In the genomic region with DNA sequence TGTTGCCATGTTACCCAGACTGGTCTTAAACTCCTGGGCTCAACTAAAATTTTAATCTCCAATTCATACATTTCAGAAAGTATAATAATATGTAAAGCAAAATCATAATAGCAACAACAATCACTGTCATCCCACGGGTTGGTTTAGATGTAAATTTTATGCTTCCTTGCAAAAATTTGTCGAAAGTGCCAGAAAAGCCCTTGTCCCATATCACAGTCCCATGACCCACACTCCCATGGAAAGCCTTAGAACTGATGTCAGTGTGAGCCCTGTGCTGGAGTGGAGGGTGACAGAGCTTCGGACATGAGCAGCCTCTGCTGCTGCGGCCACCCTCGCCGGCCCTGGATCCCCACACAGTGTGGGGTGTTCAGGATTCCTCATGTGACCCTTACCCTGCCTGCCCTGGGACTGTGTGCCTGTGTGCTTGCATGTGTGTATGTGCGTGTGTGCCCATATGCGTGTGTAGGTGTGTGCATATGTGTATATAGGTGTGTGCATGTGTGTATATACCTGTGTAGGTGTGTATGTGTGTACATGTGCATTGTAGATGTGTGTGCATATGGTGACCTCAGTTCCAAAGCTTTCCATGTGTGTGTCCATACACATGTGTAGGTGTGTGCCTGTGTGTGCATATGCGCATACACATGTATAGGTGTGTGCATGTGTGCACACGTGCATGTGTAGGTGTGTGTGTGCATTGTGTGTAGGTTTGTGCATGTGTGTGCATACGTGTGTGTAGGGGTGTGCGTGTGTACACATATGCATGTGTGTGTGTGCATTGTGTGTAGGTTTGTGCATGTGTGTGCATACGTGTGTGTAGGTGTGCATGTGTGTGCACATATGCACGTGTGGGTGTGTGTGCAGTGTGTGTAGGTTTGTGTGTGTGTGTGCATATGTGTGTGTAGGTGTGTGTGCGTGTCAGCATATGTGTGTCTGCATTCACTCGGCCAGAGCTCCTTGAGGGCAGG, we compare ENCODE assay signal across 16 cellular contexts.
DNase-seq lines count a peak whose midpoint lies in the region; ATAC-seq and TF ChIP-seq lines count a peak whose summit lies in the region.
"Had no signal": no experiment of that assay in that cellular context is flagged by ENCODE, and none has a peak within 500 bp of the region (broad histone marks: within the 10 kb centered on the region; RNA-seq: fewer than 3 reads in every experiment).

No MANE protein-coding gene starts in this region.

- no peaks in the 10 kb centered on the region for H3K27me3 Mint-ChIP-seq in effector memory CD8-positive, alpha-beta T cell

- POLR2A ChIA-PET in HEK293 (lab: Yijun Ruan, JAX), result no interaction called here

- no peak overlapping the region for H3K27ac ChIP-seq in HEK293 (ENCODE audit: extremely low read depth, low read depth, low read length)
- H3K27ac ChIP-seq in upper lobe of right lung, result peak overlapping the region; percentile 79
- H3K27ac ChIP-seq: BLaER1 treated with 17β-estradiol and CSF1 and Interleukin-3, amounts not matched to agents 10 nM and 100 nM had no signal

- H3K27me3 ChIP-seq in mucosa of stomach (ENCODE audit: control insufficient read depth, insufficient read depth, low read length), result no peaks in the 10 kb centered on the region
- no peaks in the 10 kb centered on the region for H3K27me3 ChIP-seq in upper lobe of right lung
- H3K27me3 ChIP-seq: BLaER1 treated with 17β-estradiol and CSF1 and Interleukin-3, amounts not matched to agents 10 nM and 100 nM had no signal

- peak overlapping the region; percentile 29 to 79 for H3K27ac Mint-ChIP-seq in effector memory CD8-positive, alpha-beta T cell

- H3K4me3 Mint-ChIP-seq in effector memory CD8-positive, alpha-beta T cell, result no peak overlapping the region

- CTCF ChIA-PET in HEK293 (lab: Yijun Ruan, JAX), result no interaction called here

- H3K4me1 ChIP-seq in HEK293 (ENCODE audit: control insufficient read depth, insufficient read depth, low read length) (no peaks in the 10 kb centered on the region), mucosa of stomach (ENCODE audit: control insufficient read depth, insufficient read depth, low read length) (peaks cover 88% of the 10 kb centered on the region), upper lobe of right lung (peaks cover 33% of the 10 kb centered on the region)

- H3K9me3 Mint-ChIP-seq in effector memory CD8-positive, alpha-beta T cell, result no peaks in the 10 kb centered on the region

- H3K4me1 Mint-ChIP-seq in effector memory CD8-positive, alpha-beta T cell (ENCODE audit: low read depth in 2 of 2), result peaks cover 27 to 38% of the 10 kb centered on the region in 2 donors

- H3K36me3 ChIP-seq in HEK293 (ENCODE audit: control insufficient read depth in 2 of 2, insufficient read depth in 1 of 2, low read length in 2 of 2) (no peaks in the 10 kb centered on the region), mucosa of stomach (ENCODE audit: control insufficient read depth, insufficient read depth, low read length) (no peaks in the 10 kb centered on the region), upper lobe of right lung (no peaks in the 10 kb centered on the region)

- H3K9ac ChIP-seq in mucosa of stomach (ENCODE audit: low read length), result peak overlapping the region; percentile 66
- H3K9ac ChIP-seq: BLaER1 treated with 17β-estradiol and CSF1 and Interleukin-3, amounts not matched to agents 10 nM and 100 nM; SK-N-SH had no signal

- H3K9me3 ChIP-seq in HEK293 (ENCODE audit: control insufficient read depth, insufficient read depth, low read depth, low read length) (no peaks in the 10 kb centered on the region), mucosa of stomach (ENCODE audit: control insufficient read depth, low read length) (no peaks in the 10 kb centered on the region), upper lobe of right lung (no peaks in the 10 kb centered on the region)
- H3K9me3 ChIP-seq: BLaER1 treated with 17β-estradiol and CSF1 and Interleukin-3, amounts not matched to agents 10 nM and 100 nM; SK-N-SH had no signal

- H3K36me3 Mint-ChIP-seq in effector memory CD8-positive, alpha-beta T cell (ENCODE audit: insufficient read depth), result peaks cover 3% of the 10 kb centered on the region

- TF ChIP-seq CTCF in HEK293 (tag by site-specific recombination; IDR thresholded peaks at IDR 0.05), result no peak
- no peak for TF ChIP-seq CTCF in upper lobe of right lung (IDR thresholded peaks at IDR 0.05)

- ATAC-seq in effector memory CD8-positive, alpha-beta T cell (replicated peaks), result no peak
- ATAC-seq in upper lobe of right lung, result no peak
- ATAC-seq: Panc1 had no signal

- intact Hi-C loops in upper lobe of right lung (cut with DNase I), result no loop called here

- no peak for DNase-seq in effector memory CD8-positive, alpha-beta T cell
- DNase-seq in upper lobe of right lung (peak; percentile 42), anterior cingulate cortex (lab: John Stamatoyannopoulos, UW) (no peak), HK-2 (ENCODE audit: unreplicated experiment) (no peak)
- DNase-seq in NK-92 treated with Interleukin-12 subunit alpha and Interleukin-12 subunit beta, amount 100 ng/mL, for 24 hours (lab: John Stamatoyannopoulos, UW), result no peak
- DNase-seq: COR-L47, DMS153, HCEC 1CT, NCI-H1105 treated with DMSO at 0.1 percent for 48 hours, NCI-H187, Right ventricle myocardium superior had no signal

- H3K4me3 ChIP-seq in HEK293 (ENCODE audit: low read depth, low read length) (no peak overlapping the region), mucosa of stomach (ENCODE audit: low read length) (no peak overlapping the region), upper lobe of right lung (no peak overlapping the region)
- H3K4me3 ChIP-seq: BLaER1 treated with 17β-estradiol and CSF1 and Interleukin-3, amounts not matched to agents 10 nM and 100 nM had no signal

TF ChIP-seq in HEK293, 187 proteins besides CTCF, POLR2A, EP300 and RAD21:
- TF ChIP-seq ZNF776 (tag by site-specific recombination; IDR thresholded peaks at IDR 0.05; ENCODE audit: borderline replicate concordance) (no peak), ZFHX2 (tag by site-specific recombination; conservative IDR thresholded peaks at IDR 0.05) (peak; percentile 77), ZNF48 (tag by site-specific recombination; IDR thresholded peaks at IDR 0.05) (no peak), RBAK (tag by site-specific recombination; IDR thresholded peaks at IDR 0.05) (no peak), EGR2 (tag by site-specific recombination; IDR thresholded peaks at IDR 0.05; ENCODE audit: low read depth) (peak; percentile 80), ZNF302 (tag by site-specific recombination; IDR thresholded peaks at IDR 0.05; ENCODE audit: low read depth) (no peak), ZNF747 (tag by site-specific recombination; IDR thresholded peaks at IDR 0.05) (no peak), ZNF175 (tag by site-specific recombination; IDR thresholded peaks at IDR 0.05) (no peak), ZNF677 (tag by site-specific recombination; IDR thresholded peaks at IDR 0.05) (no peak)
- TF ChIP-seq, protein P1, sequence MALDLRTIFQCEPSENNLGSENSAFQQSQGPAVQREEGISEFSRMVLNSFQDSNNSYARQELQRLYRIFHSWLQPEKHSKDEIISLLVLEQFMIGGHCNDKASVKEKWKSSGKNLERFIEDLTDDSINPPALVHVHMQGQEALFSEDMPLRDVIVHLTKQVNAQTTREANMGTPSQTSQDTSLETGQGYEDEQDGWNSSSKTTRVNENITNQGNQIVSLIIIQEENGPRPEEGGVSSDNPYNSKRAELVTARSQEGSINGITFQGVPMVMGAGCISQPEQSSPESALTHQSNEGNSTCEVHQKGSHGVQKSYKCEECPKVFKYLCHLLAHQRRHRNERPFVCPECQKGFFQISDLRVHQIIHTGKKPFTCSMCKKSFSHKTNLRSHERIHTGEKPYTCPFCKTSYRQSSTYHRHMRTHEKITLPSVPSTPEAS (tag by site-specific recombination; IDR thresholded peaks at IDR 0.05), result peak; percentile 99
- TF ChIP-seq, protein P2, sequence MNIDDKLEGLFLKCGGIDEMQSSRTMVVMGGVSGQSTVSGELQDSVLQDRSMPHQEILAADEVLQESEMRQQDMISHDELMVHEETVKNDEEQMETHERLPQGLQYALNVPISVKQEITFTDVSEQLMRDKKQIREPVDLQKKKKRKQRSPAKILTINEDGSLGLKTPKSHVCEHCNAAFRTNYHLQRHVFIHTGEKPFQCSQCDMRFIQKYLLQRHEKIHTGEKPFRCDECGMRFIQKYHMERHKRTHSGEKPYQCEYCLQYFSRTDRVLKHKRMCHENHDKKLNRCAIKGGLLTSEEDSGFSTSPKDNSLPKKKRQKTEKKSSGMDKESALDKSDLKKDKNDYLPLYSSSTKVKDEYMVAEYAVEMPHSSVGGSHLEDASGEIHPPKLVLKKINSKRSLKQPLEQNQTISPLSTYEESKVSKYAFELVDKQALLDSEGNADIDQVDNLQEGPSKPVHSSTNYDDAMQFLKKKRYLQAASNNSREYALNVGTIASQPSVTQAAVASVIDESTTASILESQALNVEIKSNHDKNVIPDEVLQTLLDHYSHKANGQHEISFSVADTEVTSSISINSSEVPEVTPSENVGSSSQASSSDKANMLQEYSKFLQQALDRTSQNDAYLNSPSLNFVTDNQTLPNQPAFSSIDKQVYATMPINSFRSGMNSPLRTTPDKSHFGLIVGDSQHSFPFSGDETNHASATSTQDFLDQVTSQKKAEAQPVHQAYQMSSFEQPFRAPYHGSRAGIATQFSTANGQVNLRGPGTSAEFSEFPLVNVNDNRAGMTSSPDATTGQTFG (tag by site-specific recombination; IDR thresholded peaks at IDR 0.05; ENCODE audit: borderline replicate concordance), result no peak
